In the genomic region with DNA sequence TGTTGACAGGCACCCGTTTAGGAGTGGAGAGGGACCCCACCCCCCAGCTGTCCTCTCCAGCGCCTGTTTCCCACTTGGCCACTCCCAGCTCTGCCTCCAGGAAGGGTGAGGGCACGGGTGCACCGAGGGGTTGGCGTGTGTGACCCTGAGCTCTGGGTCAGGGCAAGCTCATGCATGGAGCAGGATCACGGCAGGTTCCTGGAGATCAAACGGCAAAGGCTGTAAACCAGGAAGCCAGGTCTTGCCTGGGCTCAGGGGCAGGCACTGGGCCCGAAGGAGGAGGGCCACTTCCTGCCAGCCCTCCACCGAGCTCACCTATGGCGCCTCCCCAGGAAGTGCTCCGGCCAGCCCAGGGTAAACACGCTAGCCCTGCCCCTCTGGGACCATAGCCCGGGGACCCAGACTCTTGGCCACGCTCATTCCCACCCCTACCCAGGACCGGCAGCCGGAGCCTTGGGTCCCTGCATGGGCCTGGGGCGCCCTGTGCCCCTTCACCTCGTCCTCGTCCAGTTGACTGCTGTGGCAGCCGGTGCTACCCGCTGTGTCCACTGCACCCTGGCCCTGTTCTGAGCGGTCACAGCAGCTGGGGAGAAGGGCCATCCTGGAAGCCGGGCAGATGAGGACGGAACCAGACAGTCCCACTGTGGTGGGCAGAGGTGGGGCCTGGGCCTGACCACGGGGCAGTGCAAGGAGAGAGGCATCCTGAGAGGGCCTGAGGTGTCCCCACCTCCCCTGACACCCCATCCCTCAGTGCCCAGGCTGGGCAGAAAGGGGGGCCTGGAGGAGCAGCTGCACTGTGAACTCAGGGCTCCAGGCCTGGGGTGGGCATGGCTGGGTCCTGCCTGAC, we compare ENCODE assay signal across 9 cellular contexts. TPM values are rescaled to one million over a fixed set of nuclear protein-coding genes. Genes with fewer than 3 reads are reported as not detected.
DNase-seq lines count a peak whose midpoint lies in the region; ATAC-seq and TF ChIP-seq lines count a peak whose summit lies in the region.
"Had no signal": no experiment of that assay in that cellular context is flagged by ENCODE, and none has a peak within 500 bp of the region (broad histone marks: within the 10 kb centered on the region; RNA-seq: fewer than 3 reads in every experiment).

No MANE protein-coding gene starts in this region.

- H3K36me3 ChIP-seq in H7 (replicated peaks; ENCODE audit: control insufficient read depth, insufficient read depth, low read length) (no peaks in the 10 kb centered on the region), ascending aorta (peaks cover 5 to 10% of the 10 kb centered on the region in 2 donors), iPS-15b (ENCODE audit: control insufficient read depth, insufficient read depth, low read length) (peaks cover 17% of the 10 kb centered on the region), skeletal muscle tissue (ENCODE audit: control insufficient read depth in 3 of 3, insufficient read depth in 3 of 3, low read length in 3 of 3) (peaks cover 9 to 17% (median 15%) of the 10 kb centered on the region in 3 donors)

- peaks cover 13% of the 10 kb centered on the region for H3K27me3 ChIP-seq in H7 (ENCODE audit: control insufficient read depth, insufficient read depth, low read length)
- no peaks in the 10 kb centered on the region for H3K27me3 ChIP-seq in ascending aorta
- no peaks in the 10 kb centered on the region for H3K27me3 ChIP-seq in iPS-15b (ENCODE audit: control insufficient read depth, insufficient read depth, low read length)
- peaks cover 19 to 36% (median 20%) of the 10 kb centered on the region in 3 donors for H3K27me3 ChIP-seq in skeletal muscle tissue (ENCODE audit: control insufficient read depth in 3 of 3, insufficient read depth in 3 of 3, low read length in 3 of 3)

- no peak for TF ChIP-seq CTCF in ascending aorta (IDR thresholded peaks at IDR 0.05)

- intact Hi-C loops in ascending aorta (cut with DNase I): no loop called here

- peak; percentile 69 for DNase-seq in H7
- no peak for DNase-seq in ascending aorta (ENCODE audit: low spot score in 2 of 2)
- no peak for DNase-seq in NCI-H1105 (lab: John Stamatoyannopoulos, UW)
- DNase-seq in NCI-H1417 (lab: John Stamatoyannopoulos, UW): no peak
- no peak for DNase-seq in NCI-H2171 treated with DMSO at 0.1 percent for 48 hours (lab: John Stamatoyannopoulos, UW)
- DNase-seq: glutamatergic neuron had no signal

- H3K27ac ChIP-seq in ascending aorta: peak overlapping the region; percentile 90 to 96
- H3K27ac ChIP-seq in skeletal muscle tissue (ENCODE audit: low read depth, low read length): peak overlapping the region; percentile 5

- peak overlapping the region; percentile 29; the same call in 1 of the 2 replicates for H3K4me3 ChIP-seq in H7 (ENCODE audit: insufficient read depth, low read depth, low read length)
- H3K4me3 ChIP-seq in ascending aorta: peak overlapping the region; percentile 67 to 72
- peak overlapping the region; percentile 37 for H3K4me3 ChIP-seq in iPS-15b (ENCODE audit: low read depth, low read length)
- no peak overlapping the region for H3K4me3 ChIP-seq in skeletal muscle tissue (ENCODE audit: low read length in 3 of 3)

- H3K4me1 ChIP-seq in ascending aorta: peaks cover 0 to 34% of the 10 kb centered on the region in 2 donors
- peaks cover 2% of the 10 kb centered on the region for H3K4me1 ChIP-seq in iPS-15b (ENCODE audit: control insufficient read depth, insufficient read depth, low read length)
- H3K4me1 ChIP-seq in skeletal muscle tissue (ENCODE audit: control insufficient read depth in 3 of 3, insufficient read depth in 3 of 3, low read length in 3 of 3): peaks cover 15 to 40% (median 19%) of the 10 kb centered on the region in 3 donors

- no peak for ATAC-seq in GM18517 (IDR thresholded peaks at IDR 0.05; ENCODE audit: unreplicated experiment)

- peak overlapping the region; percentile 12 for H3K9ac ChIP-seq in iPS-15b (ENCODE audit: low read depth, low read length)
- peak overlapping the region in 2 of 3 donors; percentile 3 to 57 for H3K9ac ChIP-seq in skeletal muscle tissue (ENCODE audit: low read depth in 1 of 3, low read length in 3 of 3)

- H3K9me3 ChIP-seq in ascending aorta (no peaks in the 10 kb centered on the region), iPS-15b (ENCODE audit: control insufficient read depth, insufficient read depth, low read length) (no peaks in the 10 kb centered on the region), skeletal muscle tissue (ENCODE audit: control insufficient read depth in 3 of 3, low read length in 3 of 3) (no peaks in the 10 kb centered on the region)

RNA-seq across cellular contexts. Expression of gene EPS8L2, which starts 1.0 kb away (rescaled TPM):
- total RNA-seq in H7 (2014; rRNA removed; shearing (Covaris generic)): 3.7 and 18.8 TPM in 2 replicates
- total RNA-seq in ascending aorta (76.7 TPM), skeletal muscle tissue (1.0 TPM)

RNA-seq across cellular contexts. Expression of gene TMEM80, which starts 9.4 kb away (rescaled TPM):
- 27.0 and 36.0 TPM in 2 replicates for total RNA-seq in H7 (2014; rRNA removed; shearing (Covaris generic))
- 1.3 TPM for total RNA-seq in ascending aorta
- total RNA-seq in skeletal muscle tissue: 5.7 TPM

RNA-seq across cellular contexts. Expression of gene DEAF1, which starts 10.0 kb away (rescaled TPM):
- total RNA-seq in H7 (2014; rRNA removed; shearing (Covaris generic)): 69.0 and 74.6 TPM in 2 replicates
- 60.5 TPM for total RNA-seq in ascending aorta
- 17.2 TPM for total RNA-seq in skeletal muscle tissue

RNA-seq across cellular contexts. Expression of gene TALDO1, which starts 42.2 kb away (rescaled TPM):
- total RNA-seq in H7 (2014; rRNA removed; shearing (Covaris generic)): 264 and 269 TPM in 2 replicates
- total RNA-seq in ascending aorta (245 TPM), skeletal muscle tissue (78.3 TPM)

Comparison
In these comparisons a context has a peak if more than half of its experiments do, and no peak if none do; other contexts are left out.
1. H3K4me3 ChIP-seq: peak in H7 (single experiment), ascending aorta (2 of 2) and iPS-15b (single experiment); none in skeletal muscle tissue (0 of 3).